ENCODE assay signal across 8 cellular contexts in genomic region chr4:161320377-161320776, GRCh38.
DNase-seq lines count a peak whose midpoint lies in the region; ATAC-seq lines count a peak whose summit lies in the region.

No MANE protein-coding gene starts in this region.

- DNase-seq in DMS53 treated with DMSO at 0.1 percent for 48 hours (lab: John Stamatoyannopoulos, UW; ENCODE audit: unreplicated experiment): peak; percentile 39
- DNase-seq in LoVo (ENCODE audit: low spot score): peak; percentile 42
- DNase-seq in T47D (ENCODE audit: low read depth in 1 of 2, low spot score in 1 of 2): peak; percentile 2 to 68
- peak; percentile 3 for DNase-seq in renal cortical epithelial cell (ENCODE audit: low read depth)
- no peak for DNase-seq in cerebellar nuclear complex (lab: John Stamatoyannopoulos, UW)
- no peak for DNase-seq in stimulated activated CD8-positive, alpha-beta memory T cell treated with anti-CD3 and anti-CD28 coated beads, Interleukin-4, amount 100 ng/mL, for 48 hours
- no peak for DNase-seq in anterior cingulate cortex (lab: John Stamatoyannopoulos, UW)

- in situ Hi-C loops in T47D (cut with HindIII; ENCODE audit: low pct_unique_long_range_greater_than_20kb, low sequenced_read_pairs): no loop called here

- ATAC-seq in GM21529 (IDR thresholded peaks at IDR 0.05; ENCODE audit: unreplicated experiment): peak; percentile 61

Comparison
In these comparisons a context has a peak if more than half of its experiments do, and no peak if none do; other contexts are left out.
1. DNase-seq: peak in DMS53 treated with DMSO at 0.1 percent for 48 hours (single experiment), LoVo (single experiment), T47D (2 of 2) and renal cortical epithelial cell (single experiment); none in cerebellar nuclear complex (0 of 2), stimulated activated CD8-positive, alpha-beta memory T cell treated with anti-CD3 and anti-CD28 coated beads, Interleukin-4, amount 100 ng/mL, for 48 hours (single experiment) and anterior cingulate cortex (0 of 58).